In genomic region chr15:51982013-51982769, GRCh38 we compare ENCODE assay signal across 8 cellular contexts. TPM values are rescaled to one million over a fixed set of nuclear protein-coding genes. Genes with fewer than 3 reads are reported as not detected.
DNase-seq lines count a peak whose midpoint lies in the region; ATAC-seq and TF ChIP-seq lines count a peak whose summit lies in the region.

No MANE protein-coding gene starts in this region.

- H3K27ac ChIP-seq in C4-2B (peak overlapping the region; percentile 96; the same call in 1 of the 2 replicates), muscle layer of duodenum (ENCODE audit: low read length) (peak overlapping the region; percentile 66), thoracic aorta (peak overlapping the region in 1 of 2 donors; percentile 38)

- no peaks in the 10 kb centered on the region for H3K4me1 ChIP-seq in endocrine pancreas (ENCODE audit: control insufficient read depth, insufficient read depth, low read length)
- peaks cover 0 to 5% of the 10 kb centered on the region in 2 donors for H3K4me1 ChIP-seq in muscle layer of duodenum (ENCODE audit: control insufficient read depth in 1 of 2, insufficient read depth in 2 of 2, low read length in 2 of 2)
- peaks cover 9% of the 10 kb centered on the region in 2 donors for H3K4me1 ChIP-seq in thoracic aorta (ENCODE audit: control insufficient read depth in 1 of 2, low read depth in 2 of 2)

- H3K9ac ChIP-seq in endocrine pancreas (ENCODE audit: control insufficient read depth, insufficient read depth, low read length) = no peak overlapping the region

- peak; percentile 67 for DNase-seq in NCI-H2227 (lab: John Stamatoyannopoulos, UW; ENCODE audit: unreplicated experiment)
- DNase-seq in activated CD4-positive, alpha-beta T cell treated with anti-CD3 and anti-CD28 coated beads for 4 hours = peak; percentile 16 to 18
- no peak for DNase-seq in thoracic aorta (ENCODE audit: low spot score)

- peak; percentile 96 for ATAC-seq in GM18868 (IDR thresholded peaks at IDR 0.05; ENCODE audit: unreplicated experiment)
- ATAC-seq in HG03060 (IDR thresholded peaks at IDR 0.05; ENCODE audit: low read depth, unreplicated experiment) = peak; percentile 73
- ATAC-seq in thoracic aorta (ENCODE audit: insufficient number of reproducible peaks, low FRiP score, low read depth) = no peak

- TF ChIP-seq CTCF in C4-2B (conservative IDR thresholded peaks at IDR 0.05) (no peak; the same call in 1 of the 2 replicates), thoracic aorta (IDR thresholded peaks at IDR 0.05) (no peak)

- no peaks in the 10 kb centered on the region for H3K27me3 ChIP-seq in endocrine pancreas (ENCODE audit: control insufficient read depth, insufficient read depth, low read length)
- no peaks in the 10 kb centered on the region for H3K27me3 ChIP-seq in muscle layer of duodenum (ENCODE audit: low read depth, low read length)
- H3K27me3 ChIP-seq in thoracic aorta (replicated peaks; ENCODE audit: insufficient read depth) = no peaks in the 10 kb centered on the region

- peak overlapping the region; percentile 7 for H3K4me3 ChIP-seq in endocrine pancreas (ENCODE audit: control insufficient read depth, insufficient read depth, low read length)
- H3K4me3 ChIP-seq in muscle layer of duodenum (ENCODE audit: low read depth in 1 of 2, low read length in 2 of 2) = peak overlapping the region; percentile 21 to 41
- peak overlapping the region; percentile 48 for H3K4me3 ChIP-seq in thoracic aorta

- H3K9me3 ChIP-seq in endocrine pancreas (ENCODE audit: control insufficient read depth, low read length) = no peaks in the 10 kb centered on the region
- no peaks in the 10 kb centered on the region for H3K9me3 ChIP-seq in muscle layer of duodenum (ENCODE audit: control insufficient read depth in 1 of 2, low read length in 2 of 2)
- H3K9me3 ChIP-seq in thoracic aorta = no peaks in the 10 kb centered on the region

- H3K36me3 ChIP-seq in endocrine pancreas (ENCODE audit: control insufficient read depth, insufficient read depth, low read length) (no peaks in the 10 kb centered on the region), muscle layer of duodenum (ENCODE audit: control insufficient read depth in 1 of 2, insufficient read depth in 2 of 2, low read length in 2 of 2) (no peaks in the 10 kb centered on the region), thoracic aorta (no peaks in the 10 kb centered on the region)

RNA-seq across cellular contexts. Expression of gene LEO1, which starts 10.6 kb away (rescaled TPM):
- 10 to 100 TPM; 10.8 to 12.7 TPM for total RNA-seq in thoracic aorta

RNA-seq across cellular contexts. Expression of gene MAPK6, which starts 36.8 kb away (rescaled TPM):
- 10 to 100 TPM; 11.2 to 24.8 TPM for total RNA-seq in thoracic aorta
